20 cellular contexts compared by ENCODE assay signal in genomic region chr17:68567035-68567434, GRCh38. TPM values are rescaled to one million over a fixed set of nuclear protein-coding genes. Genes with fewer than 3 reads are reported as not detected.
"Had no signal": no experiment of that assay in that cellular context is flagged by ENCODE, and none has a peak within 500 bp of the region (broad histone marks: within the 10 kb centered on the region; RNA-seq: fewer than 3 reads in every experiment).

No MANE protein-coding gene starts in this region.

- H3K9ac ChIP-seq: parathyroid adenoma had no signal

- H3K27ac Mint-ChIP-seq: activated naive CD4-positive, alpha-beta T cell treated with anti-CD3 and anti-CD28 coated beads, Interleukin-2, amount 50 U/mL, for 72 hours; endodermal cell; natural killer cell treated with Interleukin-12 subunit alpha and Interleukin-12 subunit beta and Interleukin-15 and Interleukin-18, amount 100 ng/mL, for 72 hours had no signal

- H3K27ac ChIP-seq: body of pancreas, epithelial cell of prostate, gastrocnemius medialis, parathyroid adenoma, sigmoid colon, spleen, thyroid gland, WERI-Rb-1 had no signal

- H3K4me1 Mint-ChIP-seq: endodermal cell had no signal

- H2AFZ ChIP-seq: parathyroid adenoma had no signal

- ATAC-seq: activated naive CD4-positive, alpha-beta T cell treated with anti-CD3 and anti-CD28 coated beads, Interleukin-2, amount 50 U/mL, for 72 hours; body of pancreas; left ventricle myocardium superior; natural killer cell treated with Interleukin-12 subunit alpha and Interleukin-12 subunit beta and Interleukin-15 and Interleukin-18, amount 100 ng/mL, for 72 hours had no signal

- H3K4me1 ChIP-seq: body of pancreas, parathyroid adenoma, sigmoid colon had no signal

- H3K4me3 ChIP-seq: body of pancreas, dorsolateral prefrontal cortex, gastrocnemius medialis, sigmoid colon, spleen, thyroid gland had no signal

- H3K36me3 ChIP-seq: gastrocnemius medialis, sigmoid colon, spleen, thyroid gland, WERI-Rb-1 had no signal

- H3K4me3 Mint-ChIP-seq: endodermal cell; natural killer cell treated with Interleukin-12 subunit alpha and Interleukin-12 subunit beta and Interleukin-15 and Interleukin-18, amount 100 ng/mL, for 72 hours had no signal

- H3K9me3 Mint-ChIP-seq: activated naive CD4-positive, alpha-beta T cell treated with anti-CD3 and anti-CD28 coated beads, Interleukin-2, amount 50 U/mL, for 72 hours; natural killer cell treated with Interleukin-12 subunit alpha and Interleukin-12 subunit beta and Interleukin-15 and Interleukin-18, amount 100 ng/mL, for 72 hours had no signal

- H3K36me3 Mint-ChIP-seq: activated naive CD4-positive, alpha-beta T cell treated with anti-CD3 and anti-CD28 coated beads, Interleukin-2, amount 50 U/mL, for 72 hours; natural killer cell treated with Interleukin-12 subunit alpha and Interleukin-12 subunit beta and Interleukin-15 and Interleukin-18, amount 100 ng/mL, for 72 hours had no signal

- DNase-seq: activated CD4-positive, alpha-beta T cell treated with anti-CD3 and anti-CD28 coated beads for 1 hour; activated gamma-delta T cell; body of pancreas; central memory CD4-positive, alpha-beta T cell; dorsolateral prefrontal cortex; gastrocnemius medialis; head of caudate nucleus; left ventricle myocardium superior; sigmoid colon; spleen; stimulated activated CD8-positive, alpha-beta memory T cell treated with anti-CD3 and anti-CD28 coated beads, Interleukin-4, amount 100 ng/mL, for 48 hours; stimulated activated naive CD4-positive, alpha-beta T cell treated with Interleukin-2 at 50 U/mL for 16 hours; thyroid gland; WERI-Rb-1 had no signal

- H3K9me3 ChIP-seq: body of pancreas, gastrocnemius medialis, sigmoid colon, spleen, thyroid gland had no signal

- H3K27me3 ChIP-seq: body of pancreas, dorsolateral prefrontal cortex, gastrocnemius medialis, sigmoid colon, spleen, thyroid gland had no signal

- H3K79me2 ChIP-seq: parathyroid adenoma had no signal

RNA-seq across cellular contexts. Expression of gene FAM20A, which starts 34.1 kb away (rescaled TPM):
- total RNA-seq: activated naive CD4-positive, alpha-beta T cell treated with anti-CD3 and anti-CD28 coated beads, Interleukin-2, amount 50 U/mL, for 72 hours; natural killer cell treated with Interleukin-12 subunit alpha and Interleukin-12 subunit beta and Interleukin-15 and Interleukin-18, amount 100 ng/mL, for 72 hours; T-helper 2 cell treated with Interferon-gamma antibody and Interleukin-4, amounts not matched to agents 100 ng/mL and 5 ng/mL, for 36 hours had no signal
